In the genomic region with DNA sequence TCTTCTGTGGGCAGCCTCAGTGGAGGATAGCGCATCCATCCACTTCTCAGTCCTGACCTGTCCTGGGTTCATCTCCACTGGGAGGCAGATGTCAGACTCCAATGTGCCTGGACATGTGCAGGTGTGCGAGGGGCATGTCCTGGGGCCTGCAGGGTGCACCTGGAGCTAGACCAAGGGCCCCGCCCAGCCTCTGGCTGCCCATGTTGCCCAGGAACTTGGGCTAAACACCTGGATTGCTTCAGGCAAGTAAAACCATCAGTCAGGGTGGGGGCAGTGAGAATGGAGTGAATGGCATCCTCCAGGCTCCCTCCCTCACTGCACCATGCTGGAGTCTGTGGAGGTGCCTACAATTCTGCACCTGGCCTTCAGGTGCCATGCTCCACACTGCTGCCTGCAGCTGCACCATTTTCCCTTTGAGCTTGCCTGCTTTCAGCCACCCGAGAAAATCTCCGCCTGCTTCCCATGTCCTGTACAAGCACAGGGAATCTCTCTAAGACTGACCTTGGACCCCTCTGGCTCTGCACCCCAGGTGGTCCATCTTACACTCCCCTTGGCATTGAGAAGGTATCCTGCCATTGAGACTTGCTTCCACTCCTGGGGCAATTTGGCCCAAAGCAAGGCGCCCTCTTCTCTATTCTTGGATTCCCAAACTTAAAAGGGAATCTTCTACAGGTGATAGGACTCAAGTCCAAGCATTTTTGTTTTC, we compare ENCODE assay signal across 23 cellular contexts. TPM values are rescaled to one million over a fixed set of nuclear protein-coding genes. Genes with fewer than 3 reads are reported as not detected.
DNase-seq lines count a peak whose midpoint lies in the region; ATAC-seq and TF ChIP-seq lines count a peak whose summit lies in the region.
"Had no signal": no experiment of that assay in that cellular context is flagged by ENCODE, and none has a peak within 500 bp of the region (broad histone marks: within the 10 kb centered on the region; RNA-seq: fewer than 3 reads in every experiment).

No MANE protein-coding gene starts in this region.

- H3K4me3 Mint-ChIP-seq in activated CD8-positive, alpha-beta memory T cell treated with anti-CD3 and anti-CD28 coated beads, Interleukin-2, amount 10 ng/mL, durations not matched to agents 7 days and 5 days, result no peak overlapping the region
- H3K4me3 Mint-ChIP-seq in WTC11 (no peak overlapping the region), endodermal cell (no peak overlapping the region)
- H3K4me3 Mint-ChIP-seq: GM23338, IgD-negative memory B cell had no signal

- POLR2A ChIA-PET in WTC11 (lab: Charles Lee), result no interaction called here

- H3K9me3 Mint-ChIP-seq in activated CD8-positive, alpha-beta memory T cell treated with anti-CD3 and anti-CD28 coated beads, Interleukin-2, amount 10 ng/mL, durations not matched to agents 7 days and 5 days (ENCODE audit: low read depth), result no peaks in the 10 kb centered on the region
- H3K9me3 Mint-ChIP-seq in WTC11 (no peaks in the 10 kb centered on the region), endodermal cell (no peaks in the 10 kb centered on the region)
- H3K9me3 Mint-ChIP-seq: GM23338, IgD-negative memory B cell had no signal

- H3K36me3 ChIP-seq in endodermal cell (ENCODE audit: control insufficient read depth, insufficient read depth, low read length), result no peaks in the 10 kb centered on the region

- 91 to 92% methylated on average over 2 to 6 of the region's 6 CpGs for WGBS in endodermal cell (ENCODE audit: insufficient coverage in 1 of 2, insufficient read length in 1 of 2), 2 experiments

- H3K4me1 ChIP-seq in endodermal cell (ENCODE audit: control insufficient read depth, insufficient read depth, low read length), result no peaks in the 10 kb centered on the region

- H3K9me3 ChIP-seq in endodermal cell (ENCODE audit: control insufficient read depth, low read length), result no peaks in the 10 kb centered on the region

- H3K27me3 ChIP-seq in endodermal cell (ENCODE audit: control insufficient read depth, insufficient read depth, low read length, poor library complexity, severe bottlenecking), result peaks cover 23% of the 10 kb centered on the region

- H3K36me3 Mint-ChIP-seq in activated CD8-positive, alpha-beta memory T cell treated with anti-CD3 and anti-CD28 coated beads, Interleukin-2, amount 10 ng/mL, durations not matched to agents 7 days and 5 days, result no peaks in the 10 kb centered on the region
- H3K36me3 Mint-ChIP-seq in WTC11 (no peaks in the 10 kb centered on the region), endodermal cell (ENCODE audit: low read depth) (no peaks in the 10 kb centered on the region)

- H3K4me3 ChIP-seq in endodermal cell (ENCODE audit: low read length), result no peak overlapping the region
- H3K4me3 ChIP-seq: GM23338 had no signal

- no peak overlapping the region for H3K27ac ChIP-seq in endodermal cell (ENCODE audit: low read depth, low read length)
- H3K27ac ChIP-seq: KMS-11, RWPE1 had no signal

- no peak for TF ChIP-seq CTCF in WTC11 (IDR thresholded peaks at IDR 0.05)
- no peak for TF ChIP-seq CTCF in endodermal cell (conservative IDR thresholded peaks at IDR 0.05)

- peaks cover 2% of the 10 kb centered on the region for H3K27me3 Mint-ChIP-seq in activated CD8-positive, alpha-beta memory T cell treated with anti-CD3 and anti-CD28 coated beads, Interleukin-2, amount 10 ng/mL, durations not matched to agents 7 days and 5 days
- peaks cover 4% of the 10 kb centered on the region; the same call in 1 of the 2 replicates for H3K27me3 Mint-ChIP-seq in WTC11 (ENCODE audit: low read depth)
- peaks cover 35% of the 10 kb centered on the region for H3K27me3 Mint-ChIP-seq in endodermal cell (ENCODE audit: insufficient read depth)
- H3K27me3 Mint-ChIP-seq: IgD-negative memory B cell had no signal

- no peak overlapping the region for H3K27ac Mint-ChIP-seq in activated CD8-positive, alpha-beta memory T cell treated with anti-CD3 and anti-CD28 coated beads, Interleukin-2, amount 10 ng/mL, durations not matched to agents 7 days and 5 days
- H3K27ac Mint-ChIP-seq in WTC11, result peak overlapping the region; percentile 32; the same call in 1 of the 2 replicates
- H3K27ac Mint-ChIP-seq in endodermal cell, result no peak overlapping the region
- H3K27ac Mint-ChIP-seq: GM23338 had no signal

- DNase-seq in activated CD8-positive, alpha-beta memory T cell treated with anti-CD3 and anti-CD28 coated beads, Interleukin-2, amount 10 ng/mL, durations not matched to agents 7 days and 5 days, result peak; percentile 35
- DNase-seq in activated CD8-positive, alpha-beta memory T cell treated with anti-CD3 and anti-CD28 coated beads, Interleukin-2, amount 50 U/mL, for 48 hours, result no peak
- no peak for DNase-seq in WTC11 (ENCODE audit: low spot score)
- DNase-seq in endodermal cell, result peak; percentile 47
- DNase-seq in NCI-H774 (lab: John Stamatoyannopoulos, UW), result no peak
- DNase-seq in activated gamma-delta T cell (lab: John Stamatoyannopoulos, UW), result no peak
- DNase-seq: 8988T, ACHN, Calu3, DND-41, HCEC 1CT, NCI-H1048, NCI-H1417, NCI-H187 treated with DMSO at 0.1 percent for 48 hours, NCI-H524 treated with DMSO at 0.1 percent for 48 hours, SHP77 had no signal

- CTCF ChIA-PET in activated CD8-positive, alpha-beta memory T cell treated with anti-CD3 and anti-CD28 coated beads, Interleukin-2, amount 10 ng/mL, durations not matched to agents 7 days and 5 days (lab: Charles Lee), result interaction anchor here (1.2 kb wide), 1 partner anchor 15 kb away, joined by 4 read pairs; no protein-coding TSS in a partner anchor
- CTCF ChIA-PET in WTC11 (lab: Charles Lee), result interaction anchor here (3.7 to 8.9 kb wide), 4 partner anchors 30 to 94 kb away, joined by 38 to 132 read pairs (median 86); no protein-coding TSS in a partner anchor

- ATAC-seq in activated CD8-positive, alpha-beta memory T cell treated with anti-CD3 and anti-CD28 coated beads, Interleukin-2, amount 10 ng/mL, durations not matched to agents 7 days and 5 days, result no peak
- ATAC-seq in WTC11, result no peak
- no peak for ATAC-seq in GM18519 (IDR thresholded peaks at IDR 0.05; ENCODE audit: low FRiP score, unreplicated experiment)
- ATAC-seq: GM23338 had no signal

- H3K9ac ChIP-seq in endodermal cell (ENCODE audit: extremely low read depth, low read length, poor library complexity, severe bottlenecking), result no peak overlapping the region
- H3K9ac ChIP-seq: KMS-11 had no signal

- no peaks in the 10 kb centered on the region for H3K4me1 Mint-ChIP-seq in activated CD8-positive, alpha-beta memory T cell treated with anti-CD3 and anti-CD28 coated beads, Interleukin-2, amount 10 ng/mL, durations not matched to agents 7 days and 5 days
- peaks cover 27% of the 10 kb centered on the region for H3K4me1 Mint-ChIP-seq in WTC11
- peaks cover 10% of the 10 kb centered on the region for H3K4me1 Mint-ChIP-seq in endodermal cell

TF ChIP-seq in WTC11, 78 proteins besides CTCF, POLR2A, EP300 and RAD21 (continues in another document):
- no peak for TF ChIP-seq ZNF317 (CRISPR knock-in tag; IDR thresholded peaks at IDR 0.05; ENCODE audit: borderline replicate concordance, low read depth)
- TF ChIP-seq SOX15 (CRISPR knock-in tag; IDR thresholded peaks at IDR 0.05), result no peak
- TF ChIP-seq, protein P1, sequence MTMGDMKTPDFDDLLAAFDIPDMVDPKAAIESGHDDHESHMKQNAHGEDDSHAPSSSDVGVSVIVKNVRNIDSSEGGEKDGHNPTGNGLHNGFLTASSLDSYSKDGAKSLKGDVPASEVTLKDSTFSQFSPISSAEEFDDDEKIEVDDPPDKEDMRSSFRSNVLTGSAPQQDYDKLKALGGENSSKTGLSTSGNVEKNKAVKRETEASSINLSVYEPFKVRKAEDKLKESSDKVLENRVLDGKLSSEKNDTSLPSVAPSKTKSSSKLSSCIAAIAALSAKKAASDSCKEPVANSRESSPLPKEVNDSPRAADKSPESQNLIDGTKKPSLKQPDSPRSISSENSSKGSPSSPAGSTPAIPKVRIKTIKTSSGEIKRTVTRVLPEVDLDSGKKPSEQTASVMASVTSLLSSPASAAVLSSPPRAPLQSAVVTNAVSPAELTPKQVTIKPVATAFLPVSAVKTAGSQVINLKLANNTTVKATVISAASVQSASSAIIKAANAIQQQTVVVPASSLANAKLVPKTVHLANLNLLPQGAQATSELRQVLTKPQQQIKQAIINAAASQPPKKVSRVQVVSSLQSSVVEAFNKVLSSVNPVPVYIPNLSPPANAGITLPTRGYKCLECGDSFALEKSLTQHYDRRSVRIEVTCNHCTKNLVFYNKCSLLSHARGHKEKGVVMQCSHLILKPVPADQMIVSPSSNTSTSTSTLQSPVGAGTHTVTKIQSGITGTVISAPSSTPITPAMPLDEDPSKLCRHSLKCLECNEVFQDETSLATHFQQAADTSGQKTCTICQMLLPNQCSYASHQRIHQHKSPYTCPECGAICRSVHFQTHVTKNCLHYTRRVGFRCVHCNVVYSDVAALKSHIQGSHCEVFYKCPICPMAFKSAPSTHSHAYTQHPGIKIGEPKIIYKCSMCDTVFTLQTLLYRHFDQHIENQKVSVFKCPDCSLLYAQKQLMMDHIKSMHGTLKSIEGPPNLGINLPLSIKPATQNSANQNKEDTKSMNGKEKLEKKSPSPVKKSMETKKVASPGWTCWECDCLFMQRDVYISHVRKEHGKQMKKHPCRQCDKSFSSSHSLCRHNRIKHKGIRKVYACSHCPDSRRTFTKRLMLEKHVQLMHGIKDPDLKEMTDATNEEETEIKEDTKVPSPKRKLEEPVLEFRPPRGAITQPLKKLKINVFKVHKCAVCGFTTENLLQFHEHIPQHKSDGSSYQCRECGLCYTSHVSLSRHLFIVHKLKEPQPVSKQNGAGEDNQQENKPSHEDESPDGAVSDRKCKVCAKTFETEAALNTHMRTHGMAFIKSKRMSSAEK (CRISPR knock-in tag; IDR thresholded peaks at IDR 0.05; ENCODE audit: borderline replicate concordance), result no peak
- TF ChIP-seq OVOL2 (CRISPR knock-in tag; IDR thresholded peaks at IDR 0.05; ENCODE audit: borderline replicate concordance), result no peak

RNA-seq across cellular contexts. Expression of a gene that starts 2.1 kb away (rescaled TPM):
- under 1 TPM; 0.12 to 0.38 TPM for total RNA-seq in activated CD8-positive, alpha-beta memory T cell treated with anti-CD3 and anti-CD28 coated beads, Interleukin-2, amount 10 ng/mL, durations not matched to agents 7 days and 5 days
- 4.0 to 5.2 TPM (median 4.5 TPM) in 3 replicates for total RNA-seq in WTC11 (2021)
- total RNA-seq in endodermal cell, result 1 to 10 TPM; 3.3 to 5.1 TPM
- polyA plus RNA-seq in endodermal cell (2013, experiment 1 of 2), result 0.25 TPM
- 0.25 TPM for polyA plus RNA-seq in endodermal cell (2013, experiment 2 of 2)
- total RNA-seq: SK-MEL-5 had no signal
- polyA plus RNA-seq: BJ, IgD-negative memory B cell had no signal

RNA-seq across cellular contexts. Expression of a gene that starts 42.9 kb away (rescaled TPM):
- total RNA-seq in activated CD8-positive, alpha-beta memory T cell treated with anti-CD3 and anti-CD28 coated beads, Interleukin-2, amount 10 ng/mL, durations not matched to agents 7 days and 5 days, result not detected
- total RNA-seq in WTC11 (2021), result not detected in 3 replicates
- not detected for total RNA-seq in endodermal cell
- not detected for polyA plus RNA-seq in endodermal cell (2013, experiment 1 of 2)
- polyA plus RNA-seq in endodermal cell (2013, experiment 2 of 2), result not detected
- total RNA-seq: Calu3, GM23338, SK-MEL-5 had no signal
- polyA plus RNA-seq: BJ, GM23338, IgD-negative memory B cell had no signal

RNA-seq across cellular contexts. Expression of a gene that starts 56.7 kb away (rescaled TPM):
- total RNA-seq in activated CD8-positive, alpha-beta memory T cell treated with anti-CD3 and anti-CD28 coated beads, Interleukin-2, amount 10 ng/mL, durations not matched to agents 7 days and 5 days, result 1 to 10 TPM in 1 of 2 experiments, under 1 TPM in 1; 0.42 to 1.1 TPM
- not detected in 3 replicates for total RNA-seq in WTC11 (2021)
- not detected for total RNA-seq in endodermal cell
- not detected for polyA plus RNA-seq in endodermal cell (2013, experiment 1 of 2)
- polyA plus RNA-seq in endodermal cell (2013, experiment 2 of 2), result 0.21 TPM
- total RNA-seq: Calu3, GM23338, SK-MEL-5 had no signal
- polyA plus RNA-seq: BJ, GM23338, IgD-negative memory B cell had no signal

Comparison
In these comparisons a context has a peak if more than half of its experiments do, and no peak if none do; other contexts are left out.
1. DNase-seq: peak in activated CD8-positive, alpha-beta memory T cell treated with anti-CD3 and anti-CD28 coated beads, Interleukin-2, amount 10 ng/mL, durations not matched to agents 7 days and 5 days (single experiment) and endodermal cell (single experiment); none in activated CD8-positive, alpha-beta memory T cell treated with anti-CD3 and anti-CD28 coated beads, Interleukin-2, amount 50 U/mL, for 48 hours (single experiment), WTC11 (single experiment), NCI-H774 (single experiment) and activated gamma-delta T cell (single experiment).